In the genomic region with DNA sequence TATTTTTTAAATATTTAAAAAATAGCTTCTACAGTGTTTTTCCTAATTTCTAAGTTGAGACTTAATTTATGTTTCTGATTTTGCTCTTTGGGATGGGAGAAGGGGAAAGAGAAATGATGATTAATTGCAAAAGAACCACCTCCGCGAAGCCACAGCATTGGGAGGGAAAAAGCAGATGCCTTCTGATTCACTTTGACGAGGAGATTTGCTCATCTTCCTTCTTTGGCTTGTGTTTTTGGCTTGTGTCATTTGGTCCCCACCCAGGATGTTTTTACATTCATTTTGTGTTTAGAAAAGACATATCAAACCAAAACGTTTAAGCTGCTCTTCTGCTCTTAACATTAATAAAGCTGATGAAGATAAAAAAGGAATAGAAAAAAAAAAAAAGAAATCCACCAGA, we compare ENCODE assay signal across 20 cellular contexts.
A peak's percentile ranks its signal among the peaks of the same experiment; 100 is the strongest.
DNase-seq lines count a peak whose midpoint lies in the region; ATAC-seq and TF ChIP-seq lines count a peak whose summit lies in the region.
"Had no signal": no experiment of that assay in that cellular context is flagged by ENCODE, and none has a peak within 500 bp of the region (broad histone marks: within the 10 kb centered on the region; RNA-seq: fewer than 3 reads in every experiment).

No MANE protein-coding gene starts in this region.

- POLR2A ChIA-PET in WTC11 (lab: Charles Lee): no interaction called here

- H3K79me2 ChIP-seq in mesendoderm (ENCODE audit: control insufficient read depth, insufficient read depth, low read length): peaks cover 13% of the 10 kb centered on the region

- TF ChIP-seq CTCF in WTC11 (IDR thresholded peaks at IDR 0.05) (no peak), fibroblast of mammary gland (conservative IDR thresholded peaks at IDR 0.05; ENCODE audit: control insufficient read depth, insufficient read depth, low read depth, low read length) (no peak), esophagus muscularis mucosa (IDR thresholded peaks at IDR 0.05) (no peak)

- H2BK5ac ChIP-seq in mesendoderm (ENCODE audit: low read length): no peak overlapping the region

- H3K36me3 Mint-ChIP-seq in WTC11: peaks cover 44% of the 10 kb centered on the region
- H3K36me3 Mint-ChIP-seq: CD4-positive, alpha-beta memory T cell had no signal

- TF ChIP-seq POLR2A in esophagus muscularis mucosa (IDR thresholded peaks at IDR 0.05; ENCODE audit: low read depth): no peak

- no peaks in the 10 kb centered on the region for H3K36me3 ChIP-seq in mesendoderm (ENCODE audit: control insufficient read depth, insufficient read depth, low read length)
- H3K36me3 ChIP-seq in esophagus muscularis mucosa: no peaks in the 10 kb centered on the region

- H3K4me1 Mint-ChIP-seq in WTC11: peaks cover 68% of the 10 kb centered on the region
- H3K4me1 Mint-ChIP-seq: CD4-positive, alpha-beta memory T cell had no signal

- no peak overlapping the region for H3K4ac ChIP-seq in mesendoderm (ENCODE audit: low read depth, low read length)

- DNase-seq in AG20443 (ENCODE audit: low spot score) (peak; percentile 34), WTC11 (ENCODE audit: low spot score) (no peak), fibroblast of mammary gland (ENCODE audit: low read depth) (peak; percentile 45), mesendoderm (no peak), OCI-M2 (lab: John Stamatoyannopoulos, UW; ENCODE audit: unreplicated experiment) (no peak), esophagus muscularis mucosa (ENCODE audit: extremely low spot score) (no peak), SIG-M5 (lab: John Stamatoyannopoulos, UW) (no peak), NCI-H187 (lab: John Stamatoyannopoulos, UW) (no peak)
- DNase-seq: ACHN; C1 segment of cervical spinal cord; Calu3; CD4-positive, alpha-beta memory T cell; COR-L47; DMS53; DMS79 treated with DMSO at 0.1 percent for 48 hours; GF-D8; H7; HCEC 1CT had no signal

- H3K27me3 Mint-ChIP-seq in WTC11 (ENCODE audit: low read depth): no peaks in the 10 kb centered on the region
- H3K27me3 Mint-ChIP-seq: CD4-positive, alpha-beta memory T cell had no signal

- no peak overlapping the region for H2BK120ac ChIP-seq in mesendoderm (ENCODE audit: low read depth, low read length)

- no peak for TF ChIP-seq EP300 in esophagus muscularis mucosa (IDR thresholded peaks at IDR 0.05)

- H3K18ac ChIP-seq in mesendoderm (ENCODE audit: low read length): peak overlapping the region; percentile 18

- H3K4me3 Mint-ChIP-seq in WTC11: no peak overlapping the region
- H3K4me3 Mint-ChIP-seq: CD4-positive, alpha-beta memory T cell had no signal

- peaks cover 28% of the 10 kb centered on the region for H3K9me3 Mint-ChIP-seq in WTC11

- peaks cover 2% of the 10 kb centered on the region for H3K4me1 ChIP-seq in mesendoderm (ENCODE audit: control insufficient read depth, low read depth, low read length)
- H3K4me1 ChIP-seq in esophagus muscularis mucosa: no peaks in the 10 kb centered on the region
- H3K4me1 ChIP-seq: A549 had no signal

- no peaks in the 10 kb centered on the region for H3K79me1 ChIP-seq in mesendoderm (ENCODE audit: low read length)

- H3K9me3 ChIP-seq in esophagus muscularis mucosa: peaks cover 0 to 27% (median 4%) of the 10 kb centered on the region in 4 donors
- H3K9me3 ChIP-seq: A549 had no signal

- CTCF ChIA-PET in WTC11 (lab: Charles Lee): no interaction called here

- no peak overlapping the region for H3K4me2 ChIP-seq in mesendoderm (ENCODE audit: low read length)
- H3K4me2 ChIP-seq: A549 had no signal

- ATAC-seq in WTC11: no peak
- ATAC-seq: A549 had no signal

- no peaks in the 10 kb centered on the region for H3K27me3 ChIP-seq in mesendoderm (ENCODE audit: insufficient read depth, low read length, poor library complexity)
- no peaks in the 10 kb centered on the region for H3K27me3 ChIP-seq in esophagus muscularis mucosa

- intact Hi-C loops in esophagus muscularis mucosa (cut with DNase I): no loop called here

- H3K23ac ChIP-seq in mesendoderm (ENCODE audit: low read length): no peak overlapping the region

- no peak overlapping the region for H3K56ac ChIP-seq in mesendoderm (ENCODE audit: low read length)

- H3K27ac ChIP-seq in mesendoderm (ENCODE audit: low read depth, low read length) (no peak overlapping the region), esophagus muscularis mucosa (replicated peaks in 1 of 4) (peak overlapping the region in 1 of 4 donors; percentile 34)
- H3K27ac ChIP-seq: 22Rv1, A549 had no signal

- no peak overlapping the region for H4K5ac ChIP-seq in mesendoderm (ENCODE audit: low read length)

- H3K9ac ChIP-seq in mesendoderm (ENCODE audit: low read length): no peak overlapping the region

- H3K27ac Mint-ChIP-seq in WTC11: peak overlapping the region; percentile 35; the same call in 1 of the 2 replicates
- H3K27ac Mint-ChIP-seq: CD4-positive, alpha-beta memory T cell had no signal

- no peak overlapping the region for H3K4me3 ChIP-seq in fibroblast of mammary gland (ENCODE audit: control insufficient read depth, low read depth, low read length)
- H3K4me3 ChIP-seq in mesendoderm (ENCODE audit: low read length): no peak overlapping the region
- H3K4me3 ChIP-seq in esophagus muscularis mucosa: no peak overlapping the region
- H3K4me3 ChIP-seq: A549 had no signal

- no peak overlapping the region for H2AK5ac ChIP-seq in mesendoderm (ENCODE audit: low read length)

- no CpG with 5 or more reads among the region's 4 CpGs for WGBS in mesendoderm (ENCODE audit: extremely low coverage, insufficient coverage, low lambda C conversion rate)
- WGBS in esophagus muscularis mucosa: 68% methylated on average over 4 of the region's 4 CpGs

- H4K8ac ChIP-seq in mesendoderm (ENCODE audit: low read depth, low read length): no peak overlapping the region

- H2BK15ac ChIP-seq in mesendoderm (replicated peaks; ENCODE audit: low read depth): no peak overlapping the region

TF ChIP-seq in WTC11, 78 proteins besides CTCF, POLR2A, EP300 and RAD21:
- no peak for TF ChIP-seq USF2 (CRISPR knock-in tag; IDR thresholded peaks at IDR 0.05)

Comparison
In these comparisons a context has a peak if more than half of its experiments do, and no peak if none do; other contexts are left out.
1. DNase-seq: peak in AG20443 (single experiment) and fibroblast of mammary gland (single experiment); none in WTC11 (single experiment), mesendoderm (single experiment), OCI-M2 (single experiment), esophagus muscularis mucosa (single experiment), SIG-M5 (single experiment) and NCI-H187 (0 of 2).